In the genomic region with DNA sequence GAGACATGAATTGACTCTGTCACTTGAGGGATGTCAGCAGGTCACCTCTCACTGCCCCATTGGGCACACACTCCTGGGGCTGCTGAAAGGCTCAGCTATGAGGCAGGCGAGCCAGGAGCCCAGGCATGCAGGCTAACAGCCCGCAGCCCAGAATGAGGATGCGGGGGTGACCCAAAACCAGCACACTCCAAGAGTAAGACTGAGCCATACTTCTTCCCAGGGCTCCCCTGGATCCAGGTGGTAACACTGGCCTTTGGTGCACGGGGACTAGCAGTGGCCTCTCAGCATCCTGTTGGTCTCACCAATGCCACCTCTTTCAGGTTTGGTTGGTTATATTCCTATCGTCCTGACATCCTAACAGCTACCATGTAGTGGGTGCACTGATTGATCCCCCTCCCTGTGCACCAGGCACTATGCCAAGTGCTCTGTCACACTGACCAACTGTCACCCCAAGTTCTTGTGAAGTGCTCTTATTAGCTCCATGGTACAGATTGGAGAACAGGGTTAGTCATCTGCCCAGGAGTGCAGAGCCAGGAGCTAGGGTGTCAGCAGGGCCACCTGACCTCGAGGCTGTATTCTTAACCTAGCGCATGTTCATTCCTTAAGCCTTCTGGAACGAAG, we compare ENCODE assay signal across 25 cellular contexts. TPM values are rescaled to one million over a fixed set of nuclear protein-coding genes. Genes with fewer than 3 reads are reported as not detected.
DNase-seq lines count a peak whose midpoint lies in the region; ATAC-seq and TF ChIP-seq lines count a peak whose summit lies in the region.
"Had no signal": no experiment of that assay in that cellular context is flagged by ENCODE, and none has a peak within 500 bp of the region (broad histone marks: within the 10 kb centered on the region; RNA-seq: fewer than 3 reads in every experiment).

No MANE protein-coding gene starts in this region.

- H3K23ac ChIP-seq in IMR-90 (ENCODE audit: low read depth, low read length) = no peak overlapping the region; the same call in 1 of the 2 replicates

- peak overlapping the region; percentile 7 for H2AK9ac ChIP-seq in IMR-90 (replicated peaks; ENCODE audit: low read depth, low read length, poor library complexity)

- no peak overlapping the region for H2AFZ ChIP-seq in IMR-90 (replicated peaks; ENCODE audit: low read length, poor library complexity)
- no peak overlapping the region for H2AFZ ChIP-seq in smooth muscle cell (ENCODE audit: low read depth)

- 0 out of 2 replicates have a peak overlapping the region, but pooled peaks have one; percentile 14 for H2BK120ac ChIP-seq in IMR-90 (ENCODE audit: low read depth, low read length)

- no peak for TF ChIP-seq RAD21 in IMR-90 (IDR thresholded peaks at IDR 0.05; ENCODE audit: low read length)

- H4K91ac ChIP-seq in IMR-90 (ENCODE audit: insufficient read depth, low read depth, low read length) = no peak overlapping the region

- 100% methylated on average over 1 of the region's 8 CpGs; no CpG with 5 or more reads in 1 of the 2 experiments for WGBS in IMR-90 (ENCODE audit: extremely low coverage in 2 of 2, insufficient read length in 1 of 2), 2 experiments
- WGBS in smooth muscle cell (ENCODE audit: low lambda C conversion rate) = 97% methylated on average over 8 of the region's 8 CpGs

- no peaks in the 10 kb centered on the region for H3K27me3 Mint-ChIP-seq in activated CD8-positive, alpha-beta T cell treated with anti-CD3 and anti-CD28 coated beads for 36 hours
- H3K27me3 Mint-ChIP-seq: CD4-positive, alpha-beta memory T cell; stimulated activated naive CD8-positive, alpha-beta T cell treated with anti-CD3 and anti-CD28 coated beads, Interleukin-15, Interleukin-2, amounts not matched to agents 100 ng/mL and 50 ng/mL, for 24 hours had no signal

- H3K9me3 ChIP-seq in IMR-90 (ENCODE audit: control insufficient read depth, insufficient read depth, low read length) = no peaks in the 10 kb centered on the region
- H3K9me3 ChIP-seq in smooth muscle cell (replicated peaks; ENCODE audit: low read depth) = no peaks in the 10 kb centered on the region
- H3K9me3 ChIP-seq: left lung, transverse colon had no signal

- H2BK5ac ChIP-seq in IMR-90 (ENCODE audit: low read depth, low read length, poor library complexity, severe bottlenecking) = no peak overlapping the region

- H2BK15ac ChIP-seq in IMR-90 (ENCODE audit: low read depth, low read length) = peak overlapping the region; percentile 68; the same call in 1 of the 3 replicates

- no peak overlapping the region for H3K9ac ChIP-seq in IMR-90 (ENCODE audit: low read depth, low read length)
- no peak overlapping the region for H3K9ac ChIP-seq in smooth muscle cell (ENCODE audit: low read depth)

- dilution Hi-C loops in IMR-90 (cut with HindIII; ENCODE audit: low sequenced_read_pairs, unreplicated experiment) = no loop called here

- no peak overlapping the region for H3K4me3 ChIP-seq in IMR-90 (ENCODE audit: insufficient read depth, low read depth, low read length)
- H3K4me3 ChIP-seq in smooth muscle cell = no peak overlapping the region
- H3K4me3 ChIP-seq: left lung, transverse colon had no signal

- TF ChIP-seq CTCF in C4-2B (conservative IDR thresholded peaks at IDR 0.05) = no peak
- no peak for TF ChIP-seq CTCF in IMR-90 (conservative IDR thresholded peaks at IDR 0.05; ENCODE audit: low read depth, low read length)
- TF ChIP-seq CTCF in smooth muscle cell (IDR thresholded peaks at IDR 0.05; ENCODE audit: borderline replicate concordance, insufficient read depth, poor library complexity, severe bottlenecking) = no peak
- no peak for TF ChIP-seq CTCF in activated CD8-positive, alpha-beta T cell treated with anti-CD3 and anti-CD28 coated beads for 36 hours (IDR thresholded peaks at IDR 0.05)

- peak overlapping the region; percentile 41; the same call in 1 of the 2 replicates for H3K27ac ChIP-seq in C4-2B
- no peak overlapping the region for H3K27ac ChIP-seq in IMR-90 (ENCODE audit: insufficient read depth, low read length)
- peak overlapping the region; percentile 68 for H3K27ac ChIP-seq in epithelial cell of prostate
- H3K27ac ChIP-seq in smooth muscle cell (ENCODE audit: low read depth) = peak overlapping the region; percentile 70

- TF ChIP-seq POLR2A in IMR-90 (IDR thresholded peaks at IDR 0.05; ENCODE audit: low read depth, low read length) = no peak

- no peak overlapping the region for H3K27ac Mint-ChIP-seq in activated CD8-positive, alpha-beta T cell treated with anti-CD3 and anti-CD28 coated beads for 36 hours
- H3K27ac Mint-ChIP-seq: natural killer cell; stimulated activated naive CD8-positive, alpha-beta T cell treated with anti-CD3 and anti-CD28 coated beads, Interleukin-15, Interleukin-2, amounts not matched to agents 100 ng/mL and 50 ng/mL, for 24 hours; T-helper 2 cell treated with Interferon-gamma antibody and Interleukin-4, amounts not matched to agents 5 μg/mL and 100 μg/mL, for 36 hours had no signal

- CTCF ChIA-PET in IMR-90 (lab: Yijun Ruan, JAX) = no interaction called here
- CTCF ChIA-PET in activated CD8-positive, alpha-beta T cell treated with anti-CD3 and anti-CD28 coated beads for 36 hours (lab: Charles Lee) = interaction anchor here (1.1 to 1.2 kb wide), 2 partner anchors 12 to 14 kb away, joined by 3 to 4 read pairs; no protein-coding TSS in a partner anchor

- no peak overlapping the region for H3K18ac ChIP-seq in IMR-90 (ENCODE audit: low read depth, low read length)

- H3K4me3 Mint-ChIP-seq in activated CD8-positive, alpha-beta T cell treated with anti-CD3 and anti-CD28 coated beads for 36 hours = no peak overlapping the region
- H3K4me3 Mint-ChIP-seq: CD4-positive, alpha-beta memory T cell; natural killer cell; stimulated activated naive CD8-positive, alpha-beta T cell treated with anti-CD3 and anti-CD28 coated beads, Interleukin-15, Interleukin-2, amounts not matched to agents 100 ng/mL and 50 ng/mL, for 24 hours; T-helper 2 cell treated with Interferon-gamma antibody and Interleukin-4, amounts not matched to agents 5 μg/mL and 100 μg/mL, for 36 hours had no signal

- H3K36me3 ChIP-seq in IMR-90 (ENCODE audit: control insufficient read depth, insufficient read depth, low read length) = peaks cover 7% of the 10 kb centered on the region
- no peaks in the 10 kb centered on the region for H3K36me3 ChIP-seq in smooth muscle cell (ENCODE audit: low read depth)
- H3K36me3 ChIP-seq: transverse colon had no signal

- H3F3A ChIP-seq in smooth muscle cell (ENCODE audit: low read depth) = peaks cover 12% of the 10 kb centered on the region

- peaks cover 10% of the 10 kb centered on the region for H3K36me3 Mint-ChIP-seq in activated CD8-positive, alpha-beta T cell treated with anti-CD3 and anti-CD28 coated beads for 36 hours (ENCODE audit: low read depth)
- H3K36me3 Mint-ChIP-seq: natural killer cell had no signal

- H3K4me2 ChIP-seq in IMR-90 (ENCODE audit: low read depth, low read length) (no peak overlapping the region), smooth muscle cell (no peak overlapping the region)

- peaks cover 36% of the 10 kb centered on the region for H3K9me1 ChIP-seq in IMR-90 (ENCODE audit: insufficient read depth, low read length)

- no peak overlapping the region for H4K5ac ChIP-seq in IMR-90 (ENCODE audit: low read depth, low read length)

- DNase-seq in IMR-90 (no peak), epithelial cell of prostate (ENCODE audit: low read depth, low spot score) (no peak), smooth muscle cell (lab: John Stamatoyannopoulos, UW; ENCODE audit: unreplicated experiment) (no peak), NCI-H774 (lab: John Stamatoyannopoulos, UW) (no peak), NCI-H82 treated with DMSO at 0.1 percent for 48 hours (lab: John Stamatoyannopoulos, UW; ENCODE audit: unreplicated experiment) (no peak)
- no peak for DNase-seq in activated CD8-positive, alpha-beta T cell treated with anti-CD3 and anti-CD28 coated beads for 36 hours
- DNase-seq: activated CD4-positive, alpha-beta T cell treated with anti-CD3 and anti-CD28 coated beads for 48 hours; activated naive CD4-positive, alpha-beta T cell treated with anti-CD3 and anti-CD28 coated beads, Interleukin-2, amount 50 U/mL, for 16 hours; CD4-positive, alpha-beta memory T cell; central memory CD4-positive, alpha-beta T cell; dermis blood vessel endothelial cell; DMS 273 treated with DMSO at 0.1 percent for 48 hours; foreskin fibroblast; left lung; midbrain; natural killer cell; NCI-H187; NCI-H2171 treated with DMSO at 0.1 percent for 48 hours; NCI-H526; stimulated activated CD4-positive, alpha-beta T cell treated with anti-CD3 and anti-CD28 coated beads, Interleukin-4, amount 100 ng/mL, for 4 hours; transverse colon had no signal

- peaks cover 24% of the 10 kb centered on the region for H4K20me1 ChIP-seq in IMR-90 (ENCODE audit: insufficient read depth, low read length)
- peaks cover 36% of the 10 kb centered on the region for H4K20me1 ChIP-seq in smooth muscle cell (ENCODE audit: low read depth)

- peaks cover 4% of the 10 kb centered on the region for H3K79me2 ChIP-seq in smooth muscle cell (ENCODE audit: low read depth)

- no TSS peak for BruUV-seq in IMR-90 (replicated peaks; lab: Mats Ljungman, UMichigan)

- H3K27me3 ChIP-seq in IMR-90 (ENCODE audit: control insufficient read depth, insufficient read depth, low read length) = no peaks in the 10 kb centered on the region
- H3K27me3 ChIP-seq in smooth muscle cell (ENCODE audit: low read depth) = no peaks in the 10 kb centered on the region
- H3K27me3 ChIP-seq: left lung, transverse colon had no signal

- H2AK5ac ChIP-seq in IMR-90 (ENCODE audit: low read depth, low read length) = peak overlapping the region; percentile 71

- H3K4me1 Mint-ChIP-seq in activated CD8-positive, alpha-beta T cell treated with anti-CD3 and anti-CD28 coated beads for 36 hours (ENCODE audit: low read depth) = peaks cover 4% of the 10 kb centered on the region

- peak overlapping the region; percentile 20; the same call in 1 of the 2 replicates for H2BK20ac ChIP-seq in IMR-90 (ENCODE audit: low read depth, low read length)

- peaks cover 13 to 77% of the 10 kb centered on the region in 2 experiments for H3K79me1 ChIP-seq in IMR-90 (ENCODE audit: low read depth in 1 of 2, low read length in 2 of 2)

- in situ Hi-C loops in IMR-90 (cut with MboI; ENCODE audit: low sequenced_read_pairs) = no loop called here

- H3K4me1 ChIP-seq in IMR-90 (ENCODE audit: control insufficient read depth, insufficient read depth, low read length) = peaks cover 22% of the 10 kb centered on the region
- no peaks in the 10 kb centered on the region for H3K4me1 ChIP-seq in smooth muscle cell (ENCODE audit: low read depth)

- POLR2A ChIA-PET in IMR-90 (lab: Charles Lee; ENCODE audit: unreplicated experiment) = no interaction called here
- POLR2A ChIA-PET in activated CD8-positive, alpha-beta T cell treated with anti-CD3 and anti-CD28 coated beads for 36 hours (lab: Charles Lee) = no interaction called here

- H4K8ac ChIP-seq in IMR-90 (ENCODE audit: low read depth in 2 of 2, low read length in 2 of 2) = no peak overlapping the region

- peak overlapping the region; percentile 33; the same call in 1 of the 2 replicates for H3K4ac ChIP-seq in IMR-90 (ENCODE audit: low read depth, low read length)

- intact Hi-C loops in IMR-90 (cut with micrococcal nuclease) = no loop called here
- intact Hi-C loops in activated CD8-positive, alpha-beta T cell treated with anti-CD3 and anti-CD28 coated beads for 36 hours (cut with micrococcal nuclease) = no loop called here

- H3K56ac ChIP-seq in IMR-90 (ENCODE audit: extremely low read depth, insufficient read depth, low read length) = no peak overlapping the region

- ATAC-seq in IMR-90 (ENCODE audit: low read depth) (no peak), HG03439 (IDR thresholded peaks at IDR 0.05; ENCODE audit: unreplicated experiment) (no peak)
- ATAC-seq in activated CD8-positive, alpha-beta T cell treated with anti-CD3 and anti-CD28 coated beads for 36 hours = no peak
- ATAC-seq: left lung, natural killer cell had no signal

- H3K14ac ChIP-seq in IMR-90 (replicated peaks; ENCODE audit: low read depth, low read length) = no peak overlapping the region; the same call in 1 of the 2 replicates

- no peaks in the 10 kb centered on the region for H3K9me3 Mint-ChIP-seq in activated CD8-positive, alpha-beta T cell treated with anti-CD3 and anti-CD28 coated beads for 36 hours
- H3K9me3 Mint-ChIP-seq: CD4-positive, alpha-beta memory T cell; natural killer cell; stimulated activated naive CD8-positive, alpha-beta T cell treated with anti-CD3 and anti-CD28 coated beads, Interleukin-15, Interleukin-2, amounts not matched to agents 100 ng/mL and 50 ng/mL, for 24 hours; T-helper 2 cell treated with Interferon-gamma antibody and Interleukin-4, amounts not matched to agents 5 μg/mL and 100 μg/mL, for 36 hours had no signal

RNA-seq across cellular contexts. Expression of a gene that starts 24.8 kb away (rescaled TPM):
- under 0.01 TPM in 2 replicates for total RNA-seq in IMR-90 (2012; rRNA removed)
- 0.37 and 0.38 TPM in 2 replicates for polyA plus RNA-seq in IMR-90 (2012; rRNA removed)
- polyA plus RNA-seq in IMR-90 (2012; cell fraction: cytosol; rRNA removed) = 0.10 and 0.12 TPM in 2 replicates
- 2.3 and 3.5 TPM in 2 replicates for polyA plus RNA-seq in IMR-90 (2012; cell fraction: nucleus; rRNA removed; ENCODE audit: low replicate concordance)
- 0.04 and 0.13 TPM in 2 replicates for total RNA-seq in smooth muscle cell
- 0.08 and 1.1 TPM in 2 replicates for polyA plus RNA-seq in smooth muscle cell
- under 1 TPM; 0.11 to 0.14 TPM for total RNA-seq in activated CD8-positive, alpha-beta T cell treated with anti-CD3 and anti-CD28 coated beads for 36 hours

RNA-seq across cellular contexts. Expression of a gene that starts 53.7 kb away (rescaled TPM):
- total RNA-seq in IMR-90 (2012; rRNA removed) = 26.4 and 29.0 TPM in 2 replicates
- 21.0 and 21.1 TPM in 2 replicates for polyA plus RNA-seq in IMR-90 (2012; rRNA removed)
- 13.2 and 20.3 TPM in 2 replicates for polyA plus RNA-seq in IMR-90 (2012; cell fraction: cytosol; rRNA removed)
- polyA plus RNA-seq in IMR-90 (2012; cell fraction: nucleus; rRNA removed; ENCODE audit: low replicate concordance) = 10.2 and 11.2 TPM in 2 replicates
- 11.5 TPM in 2 replicates for total RNA-seq in smooth muscle cell
- 15.8 and 19.2 TPM in 2 replicates for polyA plus RNA-seq in smooth muscle cell
- total RNA-seq in activated CD8-positive, alpha-beta T cell treated with anti-CD3 and anti-CD28 coated beads for 36 hours = 10 to 100 TPM; 22.3 to 22.6 TPM
